27 cellular contexts compared by ENCODE assay signal in the genomic region with DNA sequence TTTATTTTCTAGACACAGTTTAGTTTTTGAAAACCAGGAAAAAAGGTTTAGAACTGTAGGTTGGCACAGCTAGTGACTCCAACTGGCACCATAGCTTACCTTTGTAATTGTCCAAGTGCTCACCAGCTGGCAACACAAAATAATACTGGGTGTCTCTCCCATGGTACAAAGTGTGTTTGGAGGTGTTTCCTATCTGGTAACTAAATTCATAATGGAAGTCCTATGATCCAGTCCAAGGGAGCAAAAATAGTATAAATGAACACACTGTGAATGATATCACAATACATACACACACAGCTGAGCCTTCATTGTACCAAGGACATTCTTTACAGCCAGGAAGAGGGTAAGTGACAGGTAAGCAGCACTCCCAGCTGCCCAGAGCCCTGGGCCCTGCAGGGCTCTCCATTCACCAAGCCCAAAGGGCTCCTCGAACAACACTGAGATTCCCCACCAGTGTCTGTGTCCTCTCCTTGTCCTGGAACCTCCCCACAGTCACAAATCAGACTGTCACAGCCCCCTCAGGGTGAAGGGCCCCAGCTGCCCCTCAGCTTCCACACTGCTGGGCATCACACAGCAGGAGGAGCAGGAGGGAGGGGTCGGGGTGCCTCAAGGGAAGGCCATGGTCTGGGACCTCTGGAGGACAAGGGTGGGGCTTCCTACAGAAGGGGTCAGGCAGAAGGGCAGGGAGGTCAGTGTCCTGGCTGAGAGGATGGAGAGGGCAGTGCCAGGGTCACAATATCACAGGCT.
DNase-seq lines count a peak whose midpoint lies in the region; ATAC-seq and TF ChIP-seq lines count a peak whose summit lies in the region.
"Had no signal": no experiment of that assay in that cellular context is flagged by ENCODE, and none has a peak within 500 bp of the region (broad histone marks: within the 10 kb centered on the region; RNA-seq: fewer than 3 reads in every experiment).

No MANE protein-coding gene starts in this region.

- H3K36me3 Mint-ChIP-seq in natural killer cell treated with Interleukin-12 subunit alpha and Interleukin-12 subunit beta and Interleukin-15 and Interleukin-18, amount 100 ng/mL, for 72 hours = no peaks in the 10 kb centered on the region
- H3K36me3 Mint-ChIP-seq in natural killer cell = no peaks in the 10 kb centered on the region
- no peaks in the 10 kb centered on the region for H3K36me3 Mint-ChIP-seq in stimulated activated memory B cell treated with anti-CD40 and anti-IgM and Interleukin-4, amounts not matched to agents 10 μg/mL and 1 μg/mL and 100 μg/mL, for 72 hours

- no peaks in the 10 kb centered on the region for H3K36me3 ChIP-seq in left ventricle myocardium inferior

- peak; percentile 50 to 52 for ATAC-seq in natural killer cell treated with Interleukin-12 subunit alpha and Interleukin-12 subunit beta and Interleukin-15 and Interleukin-18, amount 100 ng/mL, for 72 hours
- ATAC-seq in natural killer cell = no peak
- ATAC-seq in stimulated activated memory B cell treated with anti-CD40 and anti-IgM and Interleukin-4, amounts not matched to agents 10 μg/mL and 1 μg/mL and 100 μg/mL, for 72 hours = peak; percentile 55
- ATAC-seq: HepG2, K562 had no signal

- no peak overlapping the region for H3K4me3 Mint-ChIP-seq in natural killer cell treated with Interleukin-12 subunit alpha and Interleukin-12 subunit beta and Interleukin-15 and Interleukin-18, amount 100 ng/mL, for 72 hours
- no peak overlapping the region for H3K4me3 Mint-ChIP-seq in natural killer cell
- H3K4me3 Mint-ChIP-seq in stimulated activated memory B cell treated with anti-CD40 and anti-IgM and Interleukin-4, amounts not matched to agents 10 μg/mL and 1 μg/mL and 100 μg/mL, for 72 hours = no peak overlapping the region
- H3K4me3 Mint-ChIP-seq: H9 had no signal

- H3K27ac ChIP-seq in left ventricle myocardium inferior (replicated peaks) = peak overlapping the region; percentile 75
- H3K27ac ChIP-seq: 22Rv1, GM23248, RWPE1, SK-N-MC had no signal

- no peaks in the 10 kb centered on the region for H3K9me3 Mint-ChIP-seq in natural killer cell treated with Interleukin-12 subunit alpha and Interleukin-12 subunit beta and Interleukin-15 and Interleukin-18, amount 100 ng/mL, for 72 hours
- no peaks in the 10 kb centered on the region for H3K9me3 Mint-ChIP-seq in natural killer cell
- no peaks in the 10 kb centered on the region for H3K9me3 Mint-ChIP-seq in stimulated activated memory B cell treated with anti-CD40 and anti-IgM and Interleukin-4, amounts not matched to agents 10 μg/mL and 1 μg/mL and 100 μg/mL, for 72 hours
- H3K9me3 Mint-ChIP-seq: H9 had no signal

- intact Hi-C loops in natural killer cell (cut with micrococcal nuclease) = no loop called here
- intact Hi-C loops in left ventricle myocardium inferior (cut with micrococcal nuclease) = no loop called here

- TF ChIP-seq CTCF in natural killer cell (IDR thresholded peaks at IDR 0.05) (no peak), left ventricle myocardium inferior (IDR thresholded peaks at IDR 0.05; ENCODE audit: borderline replicate concordance) (no peak)

- DNase-seq in NCI-H2171 treated with DMSO at 0.1 percent for 48 hours (lab: John Stamatoyannopoulos, UW) (peak; percentile 9), NCI-H2171 (lab: John Stamatoyannopoulos, UW) (no peak), natural killer cell (no peak), left ventricle myocardium inferior (no peak), AML-193 (lab: John Stamatoyannopoulos, UW) (no peak), kidney tubule cell (ENCODE audit: low spot score) (no peak)
- no peak for DNase-seq in natural killer cell treated with Interleukin-12 subunit alpha and Interleukin-12 subunit beta and Interleukin-15 and Interleukin-18, amount 100 ng/mL, for 72 hours (ENCODE audit: low spot score)
- DNase-seq: Calu3, DMS153, DND-41, GM23248, H9, MV-4-11, NCI-H1105, NCI-H1436 treated with DMSO at 0.1 percent for 48 hours, NCI-H187 treated with DMSO at 0.1 percent for 48 hours, NCI-H2107, NCI-H446 treated with DMSO at 0.1 percent for 48 hours, NCI-H526, NCI-H82, SIG-M5 had no signal

- H3K4me3 ChIP-seq in left ventricle myocardium inferior = no peak overlapping the region
- H3K4me3 ChIP-seq: GM23248, K562, SK-N-MC had no signal

- peaks cover 14% of the 10 kb centered on the region for H3K4me1 ChIP-seq in left ventricle myocardium inferior

- H3K27me3 Mint-ChIP-seq in natural killer cell treated with Interleukin-12 subunit alpha and Interleukin-12 subunit beta and Interleukin-15 and Interleukin-18, amount 100 ng/mL, for 72 hours = peaks cover 0 to 6% of the 10 kb centered on the region in 2 donors
- peaks cover 0 to 4% of the 10 kb centered on the region in 2 donors for H3K27me3 Mint-ChIP-seq in natural killer cell (ENCODE audit: low read depth in 2 of 2)
- H3K27me3 Mint-ChIP-seq in stimulated activated memory B cell treated with anti-CD40 and anti-IgM and Interleukin-4, amounts not matched to agents 10 μg/mL and 1 μg/mL and 100 μg/mL, for 72 hours = no peaks in the 10 kb centered on the region

- no peak overlapping the region for H3K27ac Mint-ChIP-seq in natural killer cell treated with Interleukin-12 subunit alpha and Interleukin-12 subunit beta and Interleukin-15 and Interleukin-18, amount 100 ng/mL, for 72 hours
- no peak overlapping the region for H3K27ac Mint-ChIP-seq in natural killer cell
- H3K27ac Mint-ChIP-seq in stimulated activated memory B cell treated with anti-CD40 and anti-IgM and Interleukin-4, amounts not matched to agents 10 μg/mL and 1 μg/mL and 100 μg/mL, for 72 hours = no peak overlapping the region
- H3K27ac Mint-ChIP-seq: H9 had no signal

- H3K27me3 ChIP-seq in left ventricle myocardium inferior (ENCODE audit: low read depth) = no peaks in the 10 kb centered on the region

- no peaks in the 10 kb centered on the region for H3K9me3 ChIP-seq in left ventricle myocardium inferior (replicated peaks)

- no peaks in the 10 kb centered on the region for H3K4me1 Mint-ChIP-seq in natural killer cell treated with Interleukin-12 subunit alpha and Interleukin-12 subunit beta and Interleukin-15 and Interleukin-18, amount 100 ng/mL, for 72 hours (ENCODE audit: low read depth in 2 of 2)
- no peaks in the 10 kb centered on the region for H3K4me1 Mint-ChIP-seq in natural killer cell
- no peaks in the 10 kb centered on the region for H3K4me1 Mint-ChIP-seq in stimulated activated memory B cell treated with anti-CD40 and anti-IgM and Interleukin-4, amounts not matched to agents 10 μg/mL and 1 μg/mL and 100 μg/mL, for 72 hours

Comparison
In these comparisons a context has a peak if more than half of its experiments do, and no peak if none do; other contexts are left out.
1. ATAC-seq: peak in natural killer cell treated with Interleukin-12 subunit alpha and Interleukin-12 subunit beta and Interleukin-15 and Interleukin-18, amount 100 ng/mL, for 72 hours (2 of 2) and stimulated activated memory B cell treated with anti-CD40 and anti-IgM and Interleukin-4, amounts not matched to agents 10 μg/mL and 1 μg/mL and 100 μg/mL, for 72 hours (single experiment); none in natural killer cell (0 of 3).